In the genomic region with DNA sequence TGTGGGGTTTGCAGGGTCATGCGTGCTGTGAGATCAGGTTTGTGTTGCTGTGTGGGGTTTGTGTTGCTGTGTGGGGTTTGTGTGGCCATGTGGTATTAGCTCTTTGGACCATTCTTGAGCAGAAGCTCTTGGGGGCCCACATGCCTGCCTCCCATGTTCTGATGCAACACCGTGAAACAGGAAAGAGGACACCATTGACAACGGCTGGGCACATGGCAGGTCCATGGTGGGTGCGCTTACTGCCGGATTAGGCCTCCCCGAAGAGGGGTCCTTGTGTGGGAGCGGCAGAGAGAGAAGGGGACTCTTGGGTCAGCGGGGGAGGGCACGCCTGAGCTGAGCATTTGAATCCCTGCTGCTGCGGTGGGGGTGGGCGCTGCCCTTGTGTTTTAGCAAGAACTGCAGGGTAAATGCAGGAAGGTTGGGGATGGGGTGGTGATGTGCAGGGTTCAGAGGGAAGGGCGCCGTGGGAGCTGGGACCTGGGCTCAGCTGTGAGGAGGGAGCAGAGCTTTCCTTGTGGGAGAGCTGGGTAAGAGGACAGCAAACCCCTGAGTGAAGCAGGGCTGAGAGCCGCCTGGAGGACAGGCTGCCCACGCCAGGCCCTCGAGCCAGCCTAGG, we compare ENCODE assay signal across 16 cellular contexts.
DNase-seq lines count a peak whose midpoint lies in the region; ATAC-seq and TF ChIP-seq lines count a peak whose summit lies in the region.
"Had no signal": no experiment of that assay in that cellular context is flagged by ENCODE, and none has a peak within 500 bp of the region (broad histone marks: within the 10 kb centered on the region; RNA-seq: fewer than 3 reads in every experiment).

No MANE protein-coding gene starts in this region.

- peaks cover 38% of the 10 kb centered on the region for H3K36me3 Mint-ChIP-seq in activated B cell treated with CpG ODN at 0.5 μM for 24 hours (ENCODE audit: low read depth)
- H3K36me3 Mint-ChIP-seq: activated naive CD8-positive, alpha-beta T cell had no signal

- H3K4me1 Mint-ChIP-seq in activated B cell treated with CpG ODN at 0.5 μM for 24 hours: peaks cover 6% of the 10 kb centered on the region

- H3K4me3 ChIP-seq in heart right ventricle (no peak overlapping the region), lower lobe of right lung (no peak overlapping the region)
- H3K4me3 ChIP-seq: right atrium auricular region, stomach had no signal

- no peak overlapping the region for H3K4me3 Mint-ChIP-seq in activated B cell treated with CpG ODN at 0.5 μM for 24 hours
- H3K4me3 Mint-ChIP-seq: activated naive CD8-positive, alpha-beta T cell had no signal

- H3K4me1 ChIP-seq in heart right ventricle (no peaks in the 10 kb centered on the region), lower lobe of right lung (no peaks in the 10 kb centered on the region)
- H3K4me1 ChIP-seq: right atrium auricular region, stomach had no signal

- intact Hi-C loops in Right ventricle myocardium superior (cut with DNase I) (no loop called here), heart right ventricle (cut with DNase I) (no loop called here), activated B cell treated with CpG ODN at 0.5 μM for 24 hours (cut with micrococcal nuclease) (no loop called here), lower lobe of right lung (cut with DNase I) (no loop called here)

- DNase-seq in Right ventricle myocardium superior: peak; percentile 16
- no peak for DNase-seq in heart right ventricle
- DNase-seq in activated B cell treated with CpG ODN at 0.5 μM for 24 hours: no peak
- DNase-seq in lower lobe of right lung: peak; percentile 9
- DNase-seq in AG08395 (ENCODE audit: low spot score): no peak
- DNase-seq in NCI-H2081 treated with DMSO at 0.1 percent for 48 hours (lab: John Stamatoyannopoulos, UW): no peak
- DNase-seq: activated CD4-positive, alpha-beta T cell treated with anti-CD3 and anti-CD28 coated beads for 1 hour; NCI-H1092 treated with DMSO at 0.1 percent for 48 hours; NCI-H2107; NCI-H69; stomach; T-helper 9 cell had no signal

- H3K9me3 Mint-ChIP-seq in activated B cell treated with CpG ODN at 0.5 μM for 24 hours: no peaks in the 10 kb centered on the region

- H3K36me3 ChIP-seq in heart right ventricle: peaks cover 0 to 5% (median 0%) of the 10 kb centered on the region in 9 donors
- H3K36me3 ChIP-seq in lower lobe of right lung: no peaks in the 10 kb centered on the region
- H3K36me3 ChIP-seq: right atrium auricular region had no signal

- ATAC-seq in Right ventricle myocardium superior (ENCODE audit: poor library complexity): no peak
- no peak for ATAC-seq in heart right ventricle
- no peak for ATAC-seq in activated B cell treated with CpG ODN at 0.5 μM for 24 hours (ENCODE audit: low read depth)
- no peak for ATAC-seq in lower lobe of right lung
- ATAC-seq in HG03520 (IDR thresholded peaks at IDR 0.05; ENCODE audit: unreplicated experiment): no peak
- no peak for ATAC-seq in GM19395 (IDR thresholded peaks at IDR 0.05; ENCODE audit: unreplicated experiment)

- POLR2A ChIA-PET in activated B cell treated with CpG ODN at 0.5 μM for 24 hours (lab: Charles Lee): no interaction called here

- TF ChIP-seq CTCF in heart right ventricle (IDR thresholded peaks at IDR 0.05) (no peak), activated B cell treated with CpG ODN at 0.5 μM for 24 hours (IDR thresholded peaks at IDR 0.05) (no peak), lower lobe of right lung (IDR thresholded peaks at IDR 0.05) (no peak)

- H3K27ac ChIP-seq in heart right ventricle (no peak overlapping the region), lower lobe of right lung (no peak overlapping the region)
- H3K27ac ChIP-seq: right atrium auricular region, stomach had no signal

- CTCF ChIA-PET in activated B cell treated with CpG ODN at 0.5 μM for 24 hours (lab: Charles Lee): no interaction called here

- 96% methylated on average over 16 of the region's 16 CpGs for WGBS in heart right ventricle, 2 donors

- H3K27me3 ChIP-seq in heart right ventricle: no peaks in the 10 kb centered on the region
- no peaks in the 10 kb centered on the region for H3K27me3 ChIP-seq in lower lobe of right lung (ENCODE audit: low read depth)
- H3K27me3 ChIP-seq: right atrium auricular region, stomach had no signal

- peak overlapping the region; percentile 2 for H3K27ac Mint-ChIP-seq in activated B cell treated with CpG ODN at 0.5 μM for 24 hours
- H3K27ac Mint-ChIP-seq: activated naive CD8-positive, alpha-beta T cell had no signal

- H3K9me3 ChIP-seq in heart right ventricle (no peaks in the 10 kb centered on the region), lower lobe of right lung (no peaks in the 10 kb centered on the region)
- H3K9me3 ChIP-seq: right atrium auricular region, stomach had no signal

- no peaks in the 10 kb centered on the region for H3K27me3 Mint-ChIP-seq in activated B cell treated with CpG ODN at 0.5 μM for 24 hours
- H3K27me3 Mint-ChIP-seq: activated naive CD8-positive, alpha-beta T cell had no signal

Comparison
In these comparisons a context has a peak if more than half of its experiments do, and no peak if none do; other contexts are left out.
1. DNase-seq: peak in Right ventricle myocardium superior (single experiment) and lower lobe of right lung (single experiment); none in heart right ventricle (0 of 2), activated B cell treated with CpG ODN at 0.5 μM for 24 hours (single experiment), AG08395 (single experiment) and NCI-H2081 treated with DMSO at 0.1 percent for 48 hours (single experiment).